ENCODE assay signal across 28 cellular contexts in genomic region chr19:2822846-2823245, GRCh38. TPM values are rescaled to one million over a fixed set of nuclear protein-coding genes. Genes with fewer than 3 reads are reported as not detected.
"Had no signal": no experiment of that assay in that cellular context is flagged by ENCODE, and none has a peak within 500 bp of the region (broad histone marks: within the 10 kb centered on the region; RNA-seq: fewer than 3 reads in every experiment).

No MANE protein-coding gene starts in this region.

- ATAC-seq: naive thymus-derived CD4-positive, alpha-beta T cell; natural killer cell; pancreas; psoas muscle; right cardiac atrium; right lobe of liver; stimulated activated memory B cell treated with anti-CD40 and anti-IgM and Interleukin-4, amounts not matched to agents 10 μg/mL and 1 μg/mL and 100 μg/mL, for 72 hours; upper lobe of right lung had no signal

- H3K4me3 Mint-ChIP-seq: natural killer cell; stimulated activated memory B cell treated with anti-CD40 and anti-IgM and Interleukin-4, amounts not matched to agents 10 μg/mL and 1 μg/mL and 100 μg/mL, for 72 hours; stimulated activated naive CD8-positive, alpha-beta T cell treated with anti-CD3 and anti-CD28 coated beads, Interleukin-15, Interleukin-2, amounts not matched to agents 100 ng/mL and 50 ng/mL, for 24 hours had no signal

- H3K27me3 Mint-ChIP-seq: naive thymus-derived CD4-positive, alpha-beta T cell; progenitor cell of endocrine pancreas; stimulated activated memory B cell treated with anti-CD40 and anti-IgM and Interleukin-4, amounts not matched to agents 10 μg/mL and 1 μg/mL and 100 μg/mL, for 72 hours; stimulated activated naive CD8-positive, alpha-beta T cell treated with anti-CD3 and anti-CD28 coated beads, Interleukin-15, Interleukin-2, amounts not matched to agents 100 ng/mL and 50 ng/mL, for 24 hours had no signal

- DNase-seq: naive thymus-derived CD4-positive, alpha-beta T cell; natural killer cell; nucleus accumbens; pancreas; psoas muscle; right lobe of liver; sigmoid colon; small intestine; stimulated activated CD4-positive, alpha-beta T cell treated with anti-CD3 and anti-CD28 coated beads, Interleukin-15, amount 100 ng/mL, for 24 hours; stimulated activated CD4-positive, alpha-beta T cell treated with anti-CD3 and anti-CD28 coated beads, Interleukin-2, amount 100 ng/mL, for 24 hours; stimulated activated CD4-positive, alpha-beta T cell treated with anti-CD3 and anti-CD28 coated beads, Interleukin-2, amount 100 ng/mL, for 48 hours; stimulated activated CD4-positive, alpha-beta T cell treated with anti-CD3 and anti-CD28 coated beads, Interleukin-4, amount 100 ng/mL, for 24 hours; stimulated activated naive CD4-positive, alpha-beta T cell treated with Interleukin-2 at 50 U/mL for 16 hours; stomach; thyroid gland; trophoblast cell; upper lobe of right lung; uterus had no signal

- H3K27ac ChIP-seq: neutrophil, pancreas, psoas muscle, right lobe of liver, sigmoid colon, stomach, thoracic aorta, thyroid gland, tibial nerve, upper lobe of right lung, uterus had no signal

- H3K27ac Mint-ChIP-seq: natural killer cell; nephron; progenitor cell of endocrine pancreas; stimulated activated memory B cell treated with anti-CD40 and anti-IgM and Interleukin-4, amounts not matched to agents 10 μg/mL and 1 μg/mL and 100 μg/mL, for 72 hours; stimulated activated naive CD8-positive, alpha-beta T cell treated with anti-CD3 and anti-CD28 coated beads, Interleukin-15, Interleukin-2, amounts not matched to agents 100 ng/mL and 50 ng/mL, for 24 hours had no signal

- H3K9me3 Mint-ChIP-seq: natural killer cell had no signal

- H3K36me3 Mint-ChIP-seq: natural killer cell had no signal

- H3K4me1 Mint-ChIP-seq: nephron had no signal

RNA-seq across cellular contexts. Expression of gene ZNF556, which starts 44.3 kb away (rescaled TPM):
- total RNA-seq: naive thymus-derived CD4-positive, alpha-beta T cell; natural killer cell; osteocyte; progenitor cell of endocrine pancreas; right lobe of liver; sigmoid colon; subcutaneous adipose tissue; thyroid gland; upper lobe of right lung had no signal
